ENCODE assay signal across 19 cellular contexts in genomic region chr18:71107220-71107619, GRCh38.
DNase-seq lines count a peak whose midpoint lies in the region; ATAC-seq and TF ChIP-seq lines count a peak whose summit lies in the region.
"Had no signal": no experiment of that assay in that cellular context is flagged by ENCODE, and none has a peak within 500 bp of the region (broad histone marks: within the 10 kb centered on the region; RNA-seq: fewer than 3 reads in every experiment).

No MANE protein-coding gene starts in this region.

- H3K9me3 ChIP-seq in left ventricle myocardium inferior (replicated peaks) = no peaks in the 10 kb centered on the region
- peaks cover 0 to 5% (median 0%) of the 10 kb centered on the region in 12 donors for H3K9me3 ChIP-seq in heart left ventricle
- H3K9me3 ChIP-seq in PC-9 (ENCODE audit: insufficient read depth, low read depth) = no peaks in the 10 kb centered on the region
- H3K9me3 ChIP-seq: MG63 had no signal

- POLR2A ChIA-PET in PC-9 (lab: Charles Lee; ENCODE audit: unreplicated experiment) = no interaction called here
- POLR2A ChIA-PET in RWPE1 (lab: Yijun Ruan, JAX; ENCODE audit: low non-redundant PET) = no interaction called here

- peak overlapping the region; percentile 70; the same call in 1 of the 2 replicates for H2AFZ ChIP-seq in PC-9

- H3K4me3 ChIP-seq in left ventricle myocardium inferior = no peak overlapping the region
- no peak overlapping the region for H3K4me3 ChIP-seq in heart left ventricle
- no peak overlapping the region for H3K4me3 ChIP-seq in PC-9
- H3K4me3 ChIP-seq: MG63 had no signal

- CTCF ChIA-PET in PC-9 (lab: Charles Lee) = no interaction called here
- CTCF ChIA-PET in RWPE1 (lab: Yijun Ruan, JAX) = no interaction called here

- peak overlapping the region; percentile 21; the same call in 1 of the 2 replicates for H3K4me2 ChIP-seq in PC-9

- no peaks in the 10 kb centered on the region for H3F3A ChIP-seq in PC-9 (ENCODE audit: insufficient read depth, low read depth)

- no peaks in the 10 kb centered on the region for H3K79me2 ChIP-seq in PC-9 (ENCODE audit: low read depth)

- H3K27ac ChIP-seq in left ventricle myocardium inferior (replicated peaks) = peak overlapping the region; percentile 71
- no peak overlapping the region for H3K27ac ChIP-seq in heart left ventricle
- no peak overlapping the region for H3K27ac ChIP-seq in PC-9
- peak overlapping the region; percentile 8 for H3K27ac ChIP-seq in layer of hippocampus (ENCODE audit: low read depth, low read length)
- no peak overlapping the region for H3K27ac ChIP-seq in RWPE1
- H3K27ac ChIP-seq: C4-2B had no signal

- TF ChIP-seq POLR2A in heart left ventricle (IDR thresholded peaks at IDR 0.05) = no peak

- no peak for ATAC-seq in heart left ventricle

- H3K36me3 ChIP-seq in left ventricle myocardium inferior (no peaks in the 10 kb centered on the region), heart left ventricle (no peaks in the 10 kb centered on the region), PC-9 (ENCODE audit: low read depth) (no peaks in the 10 kb centered on the region)
- H3K36me3 ChIP-seq: MG63 had no signal

- BruUV-seq in PC-9 (replicated peaks; lab: Mats Ljungman, UMichigan) = no TSS peak

- H3K27me3 ChIP-seq in left ventricle myocardium inferior (ENCODE audit: low read depth) (no peaks in the 10 kb centered on the region), heart left ventricle (no peaks in the 10 kb centered on the region), PC-9 (ENCODE audit: insufficient read depth, low read depth) (no peaks in the 10 kb centered on the region), layer of hippocampus (ENCODE audit: control insufficient read depth, insufficient read depth, low read length) (no peaks in the 10 kb centered on the region)
- H3K27me3 ChIP-seq: MG63 had no signal

- intact Hi-C loops in left ventricle myocardium inferior (cut with micrococcal nuclease) = loop anchor here (10.0 kb wide), 1 partner anchor 48 kb away; no protein-coding TSS in a partner anchor
- intact Hi-C loops in heart left ventricle (cut with DNase I) = loop anchor here in 1 of 10 donors (10.0 kb wide), 1 partner anchor 62 kb away; no protein-coding TSS in a partner anchor
- intact Hi-C loops in PC-9 (cut with micrococcal nuclease; ENCODE audit: unreplicated experiment) = no loop called here

- no peak for DNase-seq in left ventricle myocardium inferior
- no peak for DNase-seq in heart left ventricle
- DNase-seq in PC-9 = no peak
- no peak for DNase-seq in NCI-H82 (lab: John Stamatoyannopoulos, UW)
- no peak for DNase-seq in NCI-H1417 treated with DMSO at 0.1 percent for 48 hours (lab: John Stamatoyannopoulos, UW)
- DNase-seq in RWPE1 (ENCODE audit: low spot score) = no peak
- DNase-seq: Calu3; CD8-positive, alpha-beta memory T cell; Kasumi-1; MG63; NCI-H1048; NCI-H1436 treated with DMSO at 0.1 percent for 48 hours; NCI-H1930; NCI-H2227 treated with DMSO at 0.1 percent for 48 hours; NCI-H510A; NCI-H774; Right ventricle myocardium superior had no signal

- H3K4me1 ChIP-seq in left ventricle myocardium inferior (no peaks in the 10 kb centered on the region), heart left ventricle (peaks cover 0 to 24% (median 0%) of the 10 kb centered on the region in 12 donors), PC-9 (replicated peaks; ENCODE audit: insufficient read depth) (no peaks in the 10 kb centered on the region)

- no peaks in the 10 kb centered on the region for H4K20me1 ChIP-seq in PC-9 (ENCODE audit: insufficient read depth)

- 60 to 76% (median 73%) methylated on average over 2 of the region's 2 CpGs for WGBS in heart left ventricle, 4 donors

- TF ChIP-seq CTCF in left ventricle myocardium inferior (IDR thresholded peaks at IDR 0.05; ENCODE audit: borderline replicate concordance) (no peak), heart left ventricle (IDR thresholded peaks at IDR 0.05) (no peak), PC-9 (conservative IDR thresholded peaks at IDR 0.05) (no peak), RWPE1 (conservative IDR thresholded peaks at IDR 0.05; ENCODE audit: low read depth) (no peak)

- H3K9me2 ChIP-seq in PC-9 (ENCODE audit: insufficient read depth) = peaks cover 5% of the 10 kb centered on the region; the same call in 1 of the 2 replicates

Comparison
In these comparisons a context has a peak if more than half of its experiments do, and no peak if none do; other contexts are left out.
1. H3K27ac ChIP-seq: peak in left ventricle myocardium inferior (single experiment) and layer of hippocampus (single experiment); none in heart left ventricle (0 of 12), PC-9 (single experiment) and RWPE1 (single experiment).